19 cellular contexts compared by ENCODE assay signal in genomic region chr17:48644910-48645557, GRCh38. TPM values are rescaled to one million over a fixed set of nuclear protein-coding genes. Genes with fewer than 3 reads are reported as not detected.
DNase-seq lines count a peak whose midpoint lies in the region; ATAC-seq and TF ChIP-seq lines count a peak whose summit lies in the region.
"Had no signal": no experiment of that assay in that cellular context is flagged by ENCODE, and none has a peak within 500 bp of the region (broad histone marks: within the 10 kb centered on the region; RNA-seq: fewer than 3 reads in every experiment).

No MANE protein-coding gene starts in this region.

- peak; percentile 31 for DNase-seq in D341Med (ENCODE audit: low spot score)
- DNase-seq in Panc1 (ENCODE audit: low read depth, low spot score) = no peak
- DNase-seq in islet precursor cell = peak; percentile 54
- DNase-seq in stimulated activated naive B cell treated with anti-CD40 and anti-IgM and Interleukin-4, amounts not matched to agents 10 μg/mL and 1 μg/mL and 100 μg/mL, for 72 hours = no peak
- DNase-seq: activated CD8-positive, alpha-beta memory T cell treated with anti-CD3 and anti-CD28 coated beads, Interleukin-2, amount 50 U/mL, for 48 hours; activated naive CD4-positive, alpha-beta T cell treated with Interleukin-2 at 50 U/mL for 16 hours; C1 segment of cervical spinal cord; dorsolateral prefrontal cortex; NCI-H1694; SHP77 treated with DMSO at 0.1 percent for 48 hours; thyroid gland had no signal

- POLR2A ChIA-PET in Panc1 (lab: Charles Lee) = interaction anchor here (0.7 kb wide), 1 partner anchor 92 kb away, joined by 3 read pairs; no protein-coding TSS in a partner anchor

- H3K9me3 ChIP-seq in Panc1 (ENCODE audit: control insufficient read depth, insufficient read depth, low read depth, low read length) = no peaks in the 10 kb centered on the region
- H3K9me3 ChIP-seq: HAP-1, thyroid gland had no signal

- in situ Hi-C loops in Panc1 (cut with HindIII; ENCODE audit: low pct_unique_long_range_greater_than_20kb, low sequenced_read_pairs) = no loop called here

- H3K9ac ChIP-seq in rectal smooth muscle tissue (ENCODE audit: low read length) = no peak overlapping the region

- peak overlapping the region; percentile 99 for H3K27ac ChIP-seq in Panc1 (ENCODE audit: low read length)
- no peak overlapping the region for H3K27ac ChIP-seq in rectal smooth muscle tissue (ENCODE audit: low read depth, low read length)
- H3K27ac ChIP-seq: dorsolateral prefrontal cortex, skin epidermis, thyroid gland had no signal

- H3K9me3 Mint-ChIP-seq in stimulated activated naive B cell treated with anti-CD40 and anti-IgM and Interleukin-4, amounts not matched to agents 10 μg/mL and 1 μg/mL and 100 μg/mL, for 72 hours = no peaks in the 10 kb centered on the region
- H3K9me3 Mint-ChIP-seq: memory B cell had no signal

- H3K36me3 Mint-ChIP-seq in stimulated activated naive B cell treated with anti-CD40 and anti-IgM and Interleukin-4, amounts not matched to agents 10 μg/mL and 1 μg/mL and 100 μg/mL, for 72 hours = peaks cover 0 to 7% of the 10 kb centered on the region in 2 donors
- H3K36me3 Mint-ChIP-seq: memory B cell had no signal

- peaks cover 9% of the 10 kb centered on the region; the same call in 1 of the 2 replicates for H3K36me3 ChIP-seq in Panc1 (ENCODE audit: control insufficient read depth, insufficient read depth, low read length)
- H3K36me3 ChIP-seq in rectal smooth muscle tissue (ENCODE audit: control insufficient read depth, insufficient read depth, low read length) = no peaks in the 10 kb centered on the region
- H3K36me3 ChIP-seq: HAP-1, thyroid gland had no signal

- H3K4me3 ChIP-seq in Panc1 (ENCODE audit: low read depth in 2 of 2, low read length in 2 of 2) (peak overlapping the region; percentile 74 to 76), rectal smooth muscle tissue (ENCODE audit: low read length) (peak overlapping the region; percentile 64)
- H3K4me3 ChIP-seq: dorsolateral prefrontal cortex, HAP-1, skin epidermis, thyroid gland had no signal

- TF ChIP-seq CTCF in Panc1 (IDR thresholded peaks at IDR 0.05) = no peak

- H3K4me3 Mint-ChIP-seq in stimulated activated naive B cell treated with anti-CD40 and anti-IgM and Interleukin-4, amounts not matched to agents 10 μg/mL and 1 μg/mL and 100 μg/mL, for 72 hours = no peak overlapping the region

- ATAC-seq in Panc1 (no peak), GM18517 (IDR thresholded peaks at IDR 0.05; ENCODE audit: unreplicated experiment) (no peak), GM18870 (IDR thresholded peaks at IDR 0.05; ENCODE audit: unreplicated experiment) (no peak)
- ATAC-seq in stimulated activated naive B cell treated with anti-CD40 and anti-IgM and Interleukin-4, amounts not matched to agents 10 μg/mL and 1 μg/mL and 100 μg/mL, for 72 hours (replicated peaks) = no peak

- CTCF ChIA-PET in Panc1 (lab: Charles Lee) = interaction anchor here (0.5 kb wide), 1 partner anchor 58 kb away, joined by 4 read pairs; no protein-coding TSS in a partner anchor

- no peak overlapping the region for H3K27ac Mint-ChIP-seq in stimulated activated naive B cell treated with anti-CD40 and anti-IgM and Interleukin-4, amounts not matched to agents 10 μg/mL and 1 μg/mL and 100 μg/mL, for 72 hours
- H3K27ac Mint-ChIP-seq: memory B cell had no signal

- H3K27me3 ChIP-seq in Panc1 (ENCODE audit: control insufficient read depth, insufficient read depth, low read length) = no peaks in the 10 kb centered on the region
- H3K27me3 ChIP-seq in rectal smooth muscle tissue (ENCODE audit: control insufficient read depth, insufficient read depth, low read length) = peaks cover 27% of the 10 kb centered on the region

- peaks cover 27 to 41% of the 10 kb centered on the region in 2 donors for H3K4me1 Mint-ChIP-seq in stimulated activated naive B cell treated with anti-CD40 and anti-IgM and Interleukin-4, amounts not matched to agents 10 μg/mL and 1 μg/mL and 100 μg/mL, for 72 hours

- intact Hi-C loops in Panc1 (cut with micrococcal nuclease; ENCODE audit: unreplicated experiment) = no loop called here

- peaks cover 29% of the 10 kb centered on the region for H3K4me1 ChIP-seq in Panc1 (ENCODE audit: control insufficient read depth, insufficient read depth, low read length)
- H3K4me1 ChIP-seq in rectal smooth muscle tissue (ENCODE audit: control insufficient read depth, insufficient read depth, low read length) = no peaks in the 10 kb centered on the region

- BruUV-seq in Panc1 (replicated peaks; lab: Mats Ljungman, UMichigan) = TSS peak; percentile 64

- peaks cover 78 to 88% of the 10 kb centered on the region in 2 donors for H3K27me3 Mint-ChIP-seq in stimulated activated naive B cell treated with anti-CD40 and anti-IgM and Interleukin-4, amounts not matched to agents 10 μg/mL and 1 μg/mL and 100 μg/mL, for 72 hours

RNA-seq across cellular contexts. Expression of gene HOXB9, which starts 18.9 kb away (rescaled TPM):
- 65.9 TPM for total RNA-seq in Panc1 (2021; ENCODE audit: unreplicated experiment)
- 83.0 TPM for polyA plus RNA-seq in Panc1 (2012; ENCODE audit: insufficient read length)
- total RNA-seq: dorsolateral prefrontal cortex, osteocyte, thyroid gland had no signal

RNA-seq across cellular contexts. Expression of gene HOXB8, which starts 29.9 kb away (rescaled TPM):
- total RNA-seq in Panc1 (2021; ENCODE audit: unreplicated experiment) = 45.9 TPM
- 47.8 TPM for polyA plus RNA-seq in Panc1 (2012; ENCODE audit: insufficient read length)
- total RNA-seq: dorsolateral prefrontal cortex; osteocyte; T-helper 2 cell treated with Interferon-gamma antibody and Interleukin-4, amounts not matched to agents 100 ng/mL and 5 ng/mL, for 36 hours had no signal

RNA-seq across cellular contexts. Expression of gene HOXB7, which starts 34.2 kb away (rescaled TPM):
- total RNA-seq in Panc1 (2021; ENCODE audit: unreplicated experiment) = 44.0 TPM
- 36.5 TPM for polyA plus RNA-seq in Panc1 (2012; ENCODE audit: insufficient read length)
- total RNA-seq: osteocyte had no signal

RNA-seq across cellular contexts. Expression of gene HOXB6, which starts 40.2 kb away (rescaled TPM):
- total RNA-seq in Panc1 (2021; ENCODE audit: unreplicated experiment) = 196 TPM
- 167 TPM for polyA plus RNA-seq in Panc1 (2012; ENCODE audit: insufficient read length)
- total RNA-seq: osteocyte; T-helper 2 cell treated with Interferon-gamma antibody and Interleukin-4, amounts not matched to agents 100 ng/mL and 5 ng/mL, for 36 hours had no signal

RNA-seq across cellular contexts. Expression of gene HOXB5, which starts 51.5 kb away (rescaled TPM):
- total RNA-seq in Panc1 (2021; ENCODE audit: unreplicated experiment) = 67.2 TPM
- 64.4 TPM for polyA plus RNA-seq in Panc1 (2012; ENCODE audit: insufficient read length)
- total RNA-seq: osteocyte had no signal

Comparison
In these comparisons a context has a peak if more than half of its experiments do, and no peak if none do; other contexts are left out.
1. DNase-seq: peak in D341Med (single experiment) and islet precursor cell (single experiment); none in Panc1 (single experiment) and stimulated activated naive B cell treated with anti-CD40 and anti-IgM and Interleukin-4, amounts not matched to agents 10 μg/mL and 1 μg/mL and 100 μg/mL, for 72 hours (single experiment).